In the genomic region with DNA sequence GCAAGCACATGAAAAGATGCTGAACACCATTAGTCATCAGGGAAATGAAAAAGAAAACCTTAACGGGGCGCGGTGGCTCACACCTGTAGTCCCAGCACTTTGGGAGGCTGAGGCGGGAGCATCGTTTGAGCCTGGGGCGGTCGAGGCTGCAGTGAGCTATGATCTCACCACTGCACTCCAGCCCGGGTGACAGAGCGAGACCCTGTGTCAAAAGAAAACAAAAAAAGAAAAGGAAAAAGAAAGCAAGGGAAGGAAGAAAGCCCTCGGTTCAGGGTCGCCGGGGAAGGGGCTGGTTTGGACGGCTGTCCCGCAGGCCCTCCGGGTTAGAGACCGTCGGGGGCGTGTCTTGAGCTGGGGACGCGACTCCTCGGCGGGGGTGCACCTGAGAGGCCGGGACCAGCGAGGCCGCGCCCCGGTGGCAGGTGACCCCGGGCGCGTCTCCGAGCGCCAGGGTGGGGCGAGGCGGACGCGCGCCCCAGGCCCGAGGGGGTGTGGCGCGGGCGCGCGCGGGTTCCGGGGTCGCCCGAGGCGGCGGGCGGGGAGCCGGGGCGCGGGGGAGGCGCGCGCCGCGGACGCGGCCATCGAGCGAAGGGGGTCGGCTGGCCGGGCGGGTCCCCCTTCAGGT, we compare ENCODE assay signal across 8 cellular contexts. TPM values are rescaled to one million over a fixed set of nuclear protein-coding genes. Genes with fewer than 3 reads are reported as not detected.
DNase-seq lines count a peak whose midpoint lies in the region; ATAC-seq, FAIRE-seq and TF ChIP-seq lines count a peak whose summit lies in the region.

No MANE protein-coding gene starts in this region.

- FAIRE-seq in GM19239 (lab: Jason Lieb, UNC) (peak; percentile 14), K562 (lab: Jason Lieb, UNC) (no peak)

- TF ChIP-seq CTCF in BJ (IDR thresholded peaks at IDR 0.05; ENCODE audit: insufficient read depth, low read depth, low read length) (no peak), RWPE1 (conservative IDR thresholded peaks at IDR 0.05; ENCODE audit: low read depth) (no peak), K562 (IDR thresholded peaks at IDR 0.05 in 2 of 3, conservative IDR thresholded peaks at IDR 0.05 in 1 of 3; ENCODE audit: insufficient read depth in 2 of 3, low read depth in 1 of 3, low read length in 3 of 3) (no peak), kidney epithelial cell (IDR thresholded peaks at IDR 0.05; ENCODE audit: insufficient read depth, low read length, poor library complexity, severe bottlenecking) (no peak)

- DNase-seq in BJ (ENCODE audit: low read depth) (no peak), GM19239 (ENCODE audit: insufficient read length, low spot score) (peak; percentile 58), RWPE1 (ENCODE audit: low spot score) (no peak), K562 (ENCODE audit: extremely low read depth in 1 of 4, low spot score in 3 of 4) (peak; percentile 73 to 88 (median 84)), kidney epithelial cell (ENCODE audit: low read depth) (no peak), SHP77 treated with DMSO at 0.1 percent for 48 hours (lab: John Stamatoyannopoulos, UW) (no peak)
- DNase-seq in stimulated activated CD4-positive, alpha-beta T cell treated with anti-CD3 and anti-CD28 coated beads, Interleukin-4, amount 100 ng/mL, for 24 hours = peak; percentile 36

- peaks cover 7 to 53% of the 10 kb centered on the region in 2 experiments; a peak in 3 of 5 replicates for H3K4me1 ChIP-seq in K562 (replicated peaks in 1 of 2; ENCODE audit: control insufficient read depth in 2 of 2, insufficient read depth in 2 of 2, low read length in 2 of 2)

- no TSS peak for BruUV-seq in K562 (replicated peaks; lab: Mats Ljungman, UMichigan)

- peak overlapping the region; percentile 66 to 92; a peak in 3 of 4 replicates for H3K9ac ChIP-seq in K562 (ENCODE audit: insufficient read depth in 1 of 2, low read depth in 2 of 2, low read length in 2 of 2)

- CTCF ChIA-PET in BJ (lab: Yijun Ruan, JAX) (no interaction called here), RWPE1 (lab: Yijun Ruan, JAX) (no interaction called here), K562 (lab: Yijun Ruan, JAX; ENCODE audit: low intra/inter-chr PET ratio) (interaction anchor here (0.5 to 1.2 kb wide), 2 partner anchors 77 to 87 kb away, joined by 3 read pairs; no protein-coding TSS in a partner anchor)

- H3K4me3 ChIP-seq in BJ (ENCODE audit: low read depth, low read length) (peak overlapping the region; percentile 49), K562 (peak overlapping the region; percentile 59), kidney epithelial cell (ENCODE audit: low read depth, low read length) (peak overlapping the region; percentile 70)

- POLR2A ChIA-PET in BJ (lab: Charles Lee) (no interaction called here), RWPE1 (lab: Yijun Ruan, JAX; ENCODE audit: low non-redundant PET) (interaction anchor here (0.6 kb wide), 1 partner anchor 21 kb away, joined by 3 read pairs; no protein-coding TSS in a partner anchor), K562 (lab: Yijun Ruan, JAX) (interaction anchor here (0.8 to 1.7 kb wide), 5 partner anchors 9 to 70 kb away, joined by 3 to 10 read pairs (median 4); no protein-coding TSS in a partner anchor)

- peaks cover 3% of the 10 kb centered on the region; the same call in 1 of the 2 replicates for H4K20me1 ChIP-seq in K562 (replicated peaks; ENCODE audit: control insufficient read depth, insufficient read depth, low read length)

- TF ChIP-seq RAD21 in K562 (CRISPR knock-in tag; conservative IDR thresholded peaks at IDR 0.05 in 1 of 2, IDR thresholded peaks at IDR 0.05 in 1 of 2) = no peak

- H3K36me3 ChIP-seq in BJ (ENCODE audit: control insufficient read depth, insufficient read depth, low read length) (peaks cover 8% of the 10 kb centered on the region), K562 (ENCODE audit: control insufficient read depth, insufficient read depth, low read length) (peaks cover 27% of the 10 kb centered on the region; the same call in 2 of the 3 replicates), kidney epithelial cell (ENCODE audit: control insufficient read depth, insufficient read depth, low read length) (no peaks in the 10 kb centered on the region)

- intact Hi-C loops in K562 (cut with micrococcal nuclease) = no loop called here

- peak overlapping the region; percentile 87 for H2AFZ ChIP-seq in K562 (ENCODE audit: low read depth, low read length)

- H3K9me1 ChIP-seq in K562 (ENCODE audit: control insufficient read depth, insufficient read depth, low read length) = no peaks in the 10 kb centered on the region

- H3K4me2 ChIP-seq in K562 (ENCODE audit: insufficient read depth, low read length) = peak overlapping the region; percentile 78

- 10% methylated on average over 10 of the region's 65 CpGs for WGBS in K562 (ENCODE audit: insufficient coverage, low coverage, missing lambda C conversion rate)

- ATAC-seq in HG03460 (IDR thresholded peaks at IDR 0.05; ENCODE audit: unreplicated experiment) (peak; percentile 54), K562 (peak; percentile 54)

- no peak for TF ChIP-seq EP300 in K562 (IDR thresholded peaks at IDR 0.05; ENCODE audit: low read length)

- in situ Hi-C loops in K562 (cut with MboI) = no loop called here

- no peaks in the 10 kb centered on the region for H3K27me3 ChIP-seq in BJ (ENCODE audit: control insufficient read depth, insufficient read depth, low read length)
- H3K27me3 ChIP-seq in K562 (ENCODE audit: control insufficient read depth in 2 of 2, insufficient read depth in 2 of 2, low read length in 2 of 2) = no peaks in the 10 kb centered on the region
- H3K27me3 ChIP-seq in kidney epithelial cell (ENCODE audit: control insufficient read depth, insufficient read depth, low read length) = no peaks in the 10 kb centered on the region

- H3K79me2 ChIP-seq in K562 (ENCODE audit: control insufficient read depth, insufficient read depth, low read length) = peaks cover 30% of the 10 kb centered on the region

- H3K27ac ChIP-seq in RWPE1 (peak overlapping the region; percentile 73), K562 (ENCODE audit: extremely low read depth, low read depth, low read length) (peak overlapping the region; percentile 74)

- no peak for TF ChIP-seq POLR2A in K562 (conservative IDR thresholded peaks at IDR 0.05)

- no peaks in the 10 kb centered on the region for H3K9me3 ChIP-seq in K562 (replicated peaks; ENCODE audit: control insufficient read depth, insufficient read depth, low read depth, low read length)

RNA-seq across cellular contexts. Expression of a gene that starts 0.5 kb away (rescaled TPM):
- polyA plus RNA-seq in BJ (2011; rRNA removed) (16.8 and 36.0 TPM in 2 replicates), K562 (2011; rRNA removed) (13.3 and 30.4 TPM in 2 replicates), K562 (2014; fragmentation: Illumina TruSeq; extraction: Trizol) (21.9 and 27.5 TPM in 2 replicates), K562 (2014; fragmentation: Nextera tagmentation; extraction: Ambion mirVana) (under 1 TPM; 0.32 to 0.42 TPM), K562 (2014; rRNA removed) (20.1 and 21.5 TPM in 2 replicates)
- 63.3 and 73.0 TPM in 2 replicates for polyA minus RNA-seq in BJ (2011; rRNA and poly(A)+ RNA removed)
- 204 and 524 TPM in 2 replicates for total RNA-seq in K562 (2011; cell fraction: chromatin; rRNA removed; ENCODE audit: low replicate concordance)
- total RNA-seq in K562 (2011; cell fraction: nucleolus; rRNA removed) = 231 and 238 TPM in 2 replicates
- 144 and 167 TPM in 2 replicates for total RNA-seq in K562 (2011; cell fraction: nucleoplasm; rRNA removed)
- total RNA-seq in K562 (2014; rRNA removed) (3.5 and 3.8 TPM in 2 replicates), K562 (2014; rRNA removed; fragmentation: Illumina TruSeq; extraction: Trizol) (4.5 and 6.8 TPM in 2 replicates), K562 (2015; rRNA removed; fragmentation: Illumina TruSeq; extraction: Trizol) (7.5 and 9.5 TPM in 2 replicates), K562 (2021) (26.5 and 47.8 TPM in 2 replicates), kidney epithelial cell (16.7 and 34.7 TPM in 2 replicates)
- polyA plus RNA-seq in K562 (2011; cell fraction: cytosol; rRNA removed) = 10.9 and 15.0 TPM in 2 replicates
- polyA plus RNA-seq in K562 (2011; cell fraction: nucleus; rRNA removed) = 240 and 366 TPM in 2 replicates
- 46.6 and 47.8 TPM in 2 replicates for polyA plus RNA-seq in K562 (2012)
- 5.9 and 10.7 TPM in 2 replicates for polyA minus RNA-seq in K562 (2011; rRNA and poly(A)+ RNA removed)
- polyA minus RNA-seq in K562 (2011; cell fraction: cytosol; rRNA and poly(A)+ RNA removed) = 6.4 and 13.7 TPM in 2 replicates
- 53.6 and 60.0 TPM in 2 replicates for polyA minus RNA-seq in K562 (2011; cell fraction: nucleus; rRNA and poly(A)+ RNA removed)

RNA-seq across cellular contexts. Expression of a gene that starts 13.7 kb away (rescaled TPM):
- 74.8 and 75.0 TPM in 2 replicates for polyA plus RNA-seq in BJ (2011; rRNA removed)
- polyA minus RNA-seq in BJ (2011; rRNA and poly(A)+ RNA removed) = 58.1 and 59.2 TPM in 2 replicates
- total RNA-seq in K562 (2011; cell fraction: chromatin; rRNA removed; ENCODE audit: low replicate concordance) = 162 and 289 TPM in 2 replicates
- 167 and 169 TPM in 2 replicates for total RNA-seq in K562 (2011; cell fraction: nucleolus; rRNA removed)
- total RNA-seq in K562 (2011; cell fraction: nucleoplasm; rRNA removed) = 104 and 137 TPM in 2 replicates
- 73.7 and 74.9 TPM in 2 replicates for total RNA-seq in K562 (2014; rRNA removed)
- 41.6 and 52.9 TPM in 2 replicates for total RNA-seq in K562 (2014; rRNA removed; fragmentation: Illumina TruSeq; extraction: Trizol)
- 65.7 and 67.3 TPM in 2 replicates for total RNA-seq in K562 (2015; rRNA removed; fragmentation: Illumina TruSeq; extraction: Trizol)
- 56.6 and 65.2 TPM in 2 replicates for total RNA-seq in K562 (2021)
- 73.7 and 76.9 TPM in 2 replicates for polyA plus RNA-seq in K562 (2011; rRNA removed)
- polyA plus RNA-seq in K562 (2011; cell fraction: cytosol; rRNA removed) = 52.3 and 53.9 TPM in 2 replicates
- 286 and 308 TPM in 2 replicates for polyA plus RNA-seq in K562 (2011; cell fraction: nucleus; rRNA removed)
- polyA plus RNA-seq in K562 (2012) = 104 and 163 TPM in 2 replicates
- polyA plus RNA-seq in K562 (2014; fragmentation: Illumina TruSeq; extraction: Trizol) = 73.3 and 77.1 TPM in 2 replicates
- polyA plus RNA-seq in K562 (2014; fragmentation: Nextera tagmentation; extraction: Ambion mirVana) = 1 to 10 TPM; 4.4 to 5.5 TPM
- polyA plus RNA-seq in K562 (2014; rRNA removed) = 105 and 114 TPM in 2 replicates
- polyA minus RNA-seq in K562 (2011; rRNA and poly(A)+ RNA removed) = 62.0 and 76.8 TPM in 2 replicates
- polyA minus RNA-seq in K562 (2011; cell fraction: cytosol; rRNA and poly(A)+ RNA removed) = 30.5 and 38.8 TPM in 2 replicates
- polyA minus RNA-seq in K562 (2011; cell fraction: nucleus; rRNA and poly(A)+ RNA removed) = 61.1 and 94.3 TPM in 2 replicates
- 79.1 and 80.0 TPM in 2 replicates for total RNA-seq in kidney epithelial cell

RNA-seq across cellular contexts. Expression of a gene that starts 20.6 kb away (rescaled TPM):
- polyA plus RNA-seq in BJ (2011; rRNA removed) = 149 and 216 TPM in 2 replicates
- 85.4 and 131 TPM in 2 replicates for polyA minus RNA-seq in BJ (2011; rRNA and poly(A)+ RNA removed)
- total RNA-seq in K562 (2011; cell fraction: chromatin; rRNA removed; ENCODE audit: low replicate concordance) = 170 and 364 TPM in 2 replicates
- 263 and 264 TPM in 2 replicates for total RNA-seq in K562 (2011; cell fraction: nucleolus; rRNA removed)
- 180 and 225 TPM in 2 replicates for total RNA-seq in K562 (2011; cell fraction: nucleoplasm; rRNA removed)
- total RNA-seq in K562 (2014; rRNA removed) = 37.5 and 76.5 TPM in 2 replicates
- total RNA-seq in K562 (2014; rRNA removed; fragmentation: Illumina TruSeq; extraction: Trizol) = 18.9 and 23.9 TPM in 2 replicates
- 27.4 and 30.4 TPM in 2 replicates for total RNA-seq in K562 (2015; rRNA removed; fragmentation: Illumina TruSeq; extraction: Trizol)
- total RNA-seq in K562 (2021) = 54.6 and 61.1 TPM in 2 replicates
- polyA plus RNA-seq in K562 (2011; rRNA removed) = 76.8 and 134 TPM in 2 replicates
- 94.0 and 108 TPM in 2 replicates for polyA plus RNA-seq in K562 (2011; cell fraction: cytosol; rRNA removed)
- polyA plus RNA-seq in K562 (2011; cell fraction: nucleus; rRNA removed) = 629 and 686 TPM in 2 replicates
- polyA plus RNA-seq in K562 (2012) = 75.0 and 118 TPM in 2 replicates
- polyA plus RNA-seq in K562 (2014; fragmentation: Illumina TruSeq; extraction: Trizol) = 73.2 and 82.6 TPM in 2 replicates
- 1 to 10 TPM in 1 of 2 experiments, under 1 TPM in 1; 0.97 to 2.2 TPM for polyA plus RNA-seq in K562 (2014; fragmentation: Nextera tagmentation; extraction: Ambion mirVana)
- 78.1 and 86.1 TPM in 2 replicates for polyA plus RNA-seq in K562 (2014; rRNA removed)
- 35.8 and 44.0 TPM in 2 replicates for polyA minus RNA-seq in K562 (2011; rRNA and poly(A)+ RNA removed)
- polyA minus RNA-seq in K562 (2011; cell fraction: cytosol; rRNA and poly(A)+ RNA removed) = 28.5 and 29.3 TPM in 2 replicates
- polyA minus RNA-seq in K562 (2011; cell fraction: nucleus; rRNA and poly(A)+ RNA removed) = 86.3 and 105 TPM in 2 replicates
- 113 and 121 TPM in 2 replicates for total RNA-seq in kidney epithelial cell

RNA-seq across cellular contexts. Expression of a gene that starts 21.5 kb away (rescaled TPM):
- 14.4 and 17.8 TPM in 2 replicates for polyA plus RNA-seq in BJ (2011; rRNA removed)
- polyA minus RNA-seq in BJ (2011; rRNA and poly(A)+ RNA removed) = 3.4 and 5.6 TPM in 2 replicates
- total RNA-seq in K562 (2011; cell fraction: chromatin; rRNA removed; ENCODE audit: low replicate concordance) = 1.1 and 4.2 TPM in 2 replicates
- 9.7 and 13.2 TPM in 2 replicates for total RNA-seq in K562 (2011; cell fraction: nucleolus; rRNA removed)
- 6.9 and 10.6 TPM in 2 replicates for total RNA-seq in K562 (2011; cell fraction: nucleoplasm; rRNA removed)
- 125 and 144 TPM in 2 replicates for total RNA-seq in K562 (2014; rRNA removed)
- total RNA-seq in K562 (2014; rRNA removed; fragmentation: Illumina TruSeq; extraction: Trizol) = 21.0 and 29.7 TPM in 2 replicates
- 44.0 and 45.4 TPM in 2 replicates for total RNA-seq in K562 (2015; rRNA removed; fragmentation: Illumina TruSeq; extraction: Trizol)
- total RNA-seq in K562 (2021) = 116 and 120 TPM in 2 replicates
- polyA plus RNA-seq in K562 (2011; rRNA removed) = 35.8 and 45.0 TPM in 2 replicates
- 61.3 and 199 TPM in 2 replicates for polyA plus RNA-seq in K562 (2011; cell fraction: cytosol; rRNA removed)
- polyA plus RNA-seq in K562 (2011; cell fraction: nucleus; rRNA removed) = 34.4 and 41.8 TPM in 2 replicates
- polyA plus RNA-seq in K562 (2012) = 81.2 and 96.3 TPM in 2 replicates
- polyA plus RNA-seq in K562 (2014; fragmentation: Illumina TruSeq; extraction: Trizol) = 29.2 and 51.8 TPM in 2 replicates
- 10 to 100 TPM; 28.2 to 31.1 TPM for polyA plus RNA-seq in K562 (2014; fragmentation: Nextera tagmentation; extraction: Ambion mirVana)
- polyA plus RNA-seq in K562 (2014; rRNA removed) = 91.3 and 105 TPM in 2 replicates
- 4.8 and 6.6 TPM in 2 replicates for polyA minus RNA-seq in K562 (2011; rRNA and poly(A)+ RNA removed)
- polyA minus RNA-seq in K562 (2011; cell fraction: cytosol; rRNA and poly(A)+ RNA removed) = 16.6 and 19.7 TPM in 2 replicates
- 4.0 and 7.3 TPM in 2 replicates for polyA minus RNA-seq in K562 (2011; cell fraction: nucleus; rRNA and poly(A)+ RNA removed)
- 27.9 and 28.8 TPM in 2 replicates for total RNA-seq in kidney epithelial cell

RNA-seq across cellular contexts. Expression of a gene that starts 28.8 kb away (rescaled TPM):
- 22.1 and 33.3 TPM in 2 replicates for polyA plus RNA-seq in BJ (2011; rRNA removed)
- polyA minus RNA-seq in BJ (2011; rRNA and poly(A)+ RNA removed) = 15.4 and 27.1 TPM in 2 replicates
- 21.7 and 76.7 TPM in 2 replicates for total RNA-seq in K562 (2011; cell fraction: chromatin; rRNA removed; ENCODE audit: low replicate concordance)
- 85.0 and 90.5 TPM in 2 replicates for total RNA-seq in K562 (2011; cell fraction: nucleolus; rRNA removed)
- total RNA-seq in K562 (2011; cell fraction: nucleoplasm; rRNA removed) = 36.0 and 48.8 TPM in 2 replicates
- 140 and 170 TPM in 2 replicates for total RNA-seq in K562 (2014; rRNA removed)
- total RNA-seq in K562 (2014; rRNA removed; fragmentation: Illumina TruSeq; extraction: Trizol) = 51.5 and 69.9 TPM in 2 replicates
- 99.9 and 100 TPM in 2 replicates for total RNA-seq in K562 (2015; rRNA removed; fragmentation: Illumina TruSeq; extraction: Trizol)
- 120 TPM in 2 replicates for total RNA-seq in K562 (2021)
- polyA plus RNA-seq in K562 (2011; rRNA removed) = 73.9 and 78.4 TPM in 2 replicates
- 99.1 and 201 TPM in 2 replicates for polyA plus RNA-seq in K562 (2011; cell fraction: cytosol; rRNA removed)
- polyA plus RNA-seq in K562 (2011; cell fraction: nucleus; rRNA removed) = 55.9 and 76.2 TPM in 2 replicates
- polyA plus RNA-seq in K562 (2012) = 93.8 and 109 TPM in 2 replicates
- 101 and 112 TPM in 2 replicates for polyA plus RNA-seq in K562 (2014; fragmentation: Illumina TruSeq; extraction: Trizol)
- 10 to 100 TPM; 15.2 to 31.7 TPM for polyA plus RNA-seq in K562 (2014; fragmentation: Nextera tagmentation; extraction: Ambion mirVana)
- polyA plus RNA-seq in K562 (2014; rRNA removed) = 115 and 119 TPM in 2 replicates
- polyA minus RNA-seq in K562 (2011; rRNA and poly(A)+ RNA removed) = 46.0 and 65.1 TPM in 2 replicates
- polyA minus RNA-seq in K562 (2011; cell fraction: cytosol; rRNA and poly(A)+ RNA removed) = 73.7 and 77.5 TPM in 2 replicates
- 31.8 and 40.9 TPM in 2 replicates for polyA minus RNA-seq in K562 (2011; cell fraction: nucleus; rRNA and poly(A)+ RNA removed)
- total RNA-seq in kidney epithelial cell = 48.3 and 55.9 TPM in 2 replicates

Comparison
In these comparisons a context has a peak if more than half of its experiments do, and no peak if none do; other contexts are left out.
1. DNase-seq: peak in GM19239 (single experiment), K562 (4 of 4) and stimulated activated CD4-positive, alpha-beta T cell treated with anti-CD3 and anti-CD28 coated beads, Interleukin-4, amount 100 ng/mL, for 24 hours (single experiment); none in BJ (single experiment), RWPE1 (single experiment), kidney epithelial cell (single experiment) and SHP77 treated with DMSO at 0.1 percent for 48 hours (single experiment).
2. Peak in every context shown above with its lines, with median percentiles within 50 percentile points of each other: H3K4me3 ChIP-seq.